ENCODE assay signal across 8 cellular contexts in genomic region chr17:44217738-44218343, GRCh38. TPM values are rescaled to one million over a fixed set of nuclear protein-coding genes. Genes with fewer than 3 reads are reported as not detected.
A peak's percentile ranks its signal among the peaks of the same experiment; 100 is the strongest.
DNase-seq lines count a peak whose midpoint lies in the region; ATAC-seq, FAIRE-seq and TF ChIP-seq lines count a peak whose summit lies in the region.

No MANE protein-coding gene starts in this region.

- TF ChIP-seq CTCF in right lobe of liver (IDR thresholded peaks at IDR 0.05) = no peak
- TF ChIP-seq CTCF in upper lobe of left lung (IDR thresholded peaks at IDR 0.05) = no peak

- H3K27me3 Mint-ChIP-seq in activated T-cell treated with anti-CD3 and anti-CD28 coated beads, Interleukin-2, amount 50 U/mL, for 72 hours (ENCODE audit: low read depth) = no peaks in the 10 kb centered on the region

- peaks cover 62% of the 10 kb centered on the region for H3K4me1 Mint-ChIP-seq in activated T-cell treated with anti-CD3 and anti-CD28 coated beads, Interleukin-2, amount 50 U/mL, for 72 hours (ENCODE audit: low read depth)

- peak overlapping the region; percentile 87 to 96 for H3K4me3 Mint-ChIP-seq in activated T-cell treated with anti-CD3 and anti-CD28 coated beads, Interleukin-2, amount 50 U/mL, for 72 hours

- TF ChIP-seq POLR2A in right lobe of liver (IDR thresholded peaks at IDR 0.05) (no peak), upper lobe of left lung (IDR thresholded peaks at IDR 0.05) (no peak)

- no peaks in the 10 kb centered on the region for H3K27me3 ChIP-seq in adipocyte (replicated peaks; ENCODE audit: control insufficient read depth, insufficient read depth, low read length)
- no peaks in the 10 kb centered on the region for H3K27me3 ChIP-seq in right lobe of liver
- H3K27me3 ChIP-seq in upper lobe of left lung = no peaks in the 10 kb centered on the region

- no peak for FAIRE-seq in urothelium cell line (lab: Jason Lieb, UNC)

- peak overlapping the region; percentile 60 for H3K27ac Mint-ChIP-seq in activated T-cell treated with anti-CD3 and anti-CD28 coated beads, Interleukin-2, amount 50 U/mL, for 72 hours

- WGBS in right lobe of liver (ENCODE audit: insufficient coverage, low coverage, low lambda C conversion rate, missing lambda C conversion rate) = 0% methylated on average over 4 of the region's 10 CpGs
- 0 to 6% methylated on average over 4 to 10 of the region's 10 CpGs for WGBS in upper lobe of left lung, 2 donors

- ATAC-seq in activated T-cell treated with anti-CD3 and anti-CD28 coated beads, Interleukin-2, amount 50 U/mL, for 72 hours (replicated peaks in 1 of 2) = no peak
- ATAC-seq in right lobe of liver = no peak
- ATAC-seq in upper lobe of left lung (ENCODE audit: low FRiP score in 2 of 2) = no peak
- ATAC-seq in GM21619 (IDR thresholded peaks at IDR 0.05; ENCODE audit: unreplicated experiment) = no peak

- H3K9me3 Mint-ChIP-seq in activated T-cell treated with anti-CD3 and anti-CD28 coated beads, Interleukin-2, amount 50 U/mL, for 72 hours = no peaks in the 10 kb centered on the region

- no peaks in the 10 kb centered on the region for H3K9me3 ChIP-seq in adipocyte (ENCODE audit: control insufficient read depth, low read length)
- H3K9me3 ChIP-seq in right lobe of liver = no peaks in the 10 kb centered on the region
- H3K9me3 ChIP-seq in upper lobe of left lung = no peaks in the 10 kb centered on the region

- DNase-seq in activated T-cell treated with anti-CD3 and anti-CD28 coated beads, Interleukin-2, amount 50 U/mL, for 72 hours = peak in 1 of 2 donors; percentile 35
- DNase-seq in activated T-cell treated with anti-CD3 and anti-CD28 coated beads for 4 hours (no peak), adipocyte (ENCODE audit: low read depth) (peak; percentile 21), right lobe of liver (peak in 2 of 3 donors; percentile 52 to 58), upper lobe of left lung (no peak), urothelium cell line (ENCODE audit: low spot score) (no peak), hepatic stellate cell (ENCODE audit: low spot score) (no peak)

- H3K4me1 ChIP-seq in adipocyte (ENCODE audit: control insufficient read depth, insufficient read depth, low read length) = peaks cover 34% of the 10 kb centered on the region
- peaks cover 0 to 19% (median 8%) of the 10 kb centered on the region in 4 donors for H3K4me1 ChIP-seq in right lobe of liver
- peaks cover 18 to 34% (median 26%) of the 10 kb centered on the region in 4 donors for H3K4me1 ChIP-seq in upper lobe of left lung

- H3K9ac ChIP-seq in adipocyte (ENCODE audit: low read length) = peak overlapping the region; percentile 87

- TF ChIP-seq EP300 in upper lobe of left lung (IDR thresholded peaks at IDR 0.05) = no peak

- H3K36me3 Mint-ChIP-seq in activated T-cell treated with anti-CD3 and anti-CD28 coated beads, Interleukin-2, amount 50 U/mL, for 72 hours (ENCODE audit: insufficient read depth in 2 of 2) = peaks cover 22 to 24% of the 10 kb centered on the region in 2 donors

- H3K36me3 ChIP-seq in adipocyte (ENCODE audit: control insufficient read depth, insufficient read depth, low read length, severe bottlenecking) (peaks cover 34% of the 10 kb centered on the region), right lobe of liver (peaks cover 9 to 36% (median 19%) of the 10 kb centered on the region in 4 donors), upper lobe of left lung (peaks cover 21 to 43% (median 35%) of the 10 kb centered on the region in 4 donors)

- intact Hi-C loops in right lobe of liver (cut with DNase I) = loop anchor here in 1 of 2 donors (10.0 kb wide), 1 partner anchor 137 kb away; no protein-coding TSS in a partner anchor

- H3K4me3 ChIP-seq in adipocyte (ENCODE audit: low read length) (peak overlapping the region; percentile 83), right lobe of liver (peak overlapping the region; percentile 82 to 97 (median 93)), upper lobe of left lung (peak overlapping the region; percentile 50 to 96 (median 85))

- H3K27ac ChIP-seq in right lobe of liver (peak overlapping the region in 2 of 3 donors; percentile 16 to 21), upper lobe of left lung (peak overlapping the region; percentile 94 to 99 (median 98))

RNA-seq across cellular contexts. Expression of gene UBTF, which starts 1.6 kb away (rescaled TPM):
- 100 to 1,000 TPM; 105 to 125 TPM for total RNA-seq in activated T-cell treated with anti-CD3 and anti-CD28 coated beads, Interleukin-2, amount 50 U/mL, for 72 hours
- total RNA-seq in right lobe of liver (10 to 100 TPM; 22.3 to 35.9 (median 32.0) TPM), upper lobe of left lung (10 to 100 TPM; 41.2 to 94.3 (median 67.6) TPM)

RNA-seq across cellular contexts. Expression of gene ATXN7L3, which starts 18.2 kb away (rescaled TPM):
- total RNA-seq in activated T-cell treated with anti-CD3 and anti-CD28 coated beads, Interleukin-2, amount 50 U/mL, for 72 hours = 10 to 100 TPM; 96.1 to 97.6 TPM
- 10 to 100 TPM; 20.3 to 26.8 (median 22.1) TPM for total RNA-seq in right lobe of liver
- total RNA-seq in upper lobe of left lung = 10 to 100 TPM; 41.4 to 79.0 (median 46.9) TPM

RNA-seq across cellular contexts. Expression of gene TMUB2, which starts 31.1 kb away (rescaled TPM):
- 10 to 100 TPM; 40.8 to 46.2 TPM for total RNA-seq in activated T-cell treated with anti-CD3 and anti-CD28 coated beads, Interleukin-2, amount 50 U/mL, for 72 hours
- 10 to 100 TPM; 13.8 to 18.0 (median 15.7) TPM for total RNA-seq in right lobe of liver
- total RNA-seq in upper lobe of left lung = 10 to 100 TPM; 28.5 to 46.1 (median 34.9) TPM

RNA-seq across cellular contexts. Expression of gene ASB16, which starts 47.3 kb away (rescaled TPM):
- under 1 TPM; 0.34 to 0.44 TPM for total RNA-seq in activated T-cell treated with anti-CD3 and anti-CD28 coated beads, Interleukin-2, amount 50 U/mL, for 72 hours
- total RNA-seq in right lobe of liver = 1 to 10 TPM in 1 of 6 experiments, not detected in 5; 1.5 TPM
- under 1 TPM in 1 of 6 donors, not detected in 5; 0.11 TPM for total RNA-seq in upper lobe of left lung

RNA-seq across cellular contexts. Expression of gene SLC4A1, which starts 50.1 kb away (rescaled TPM):
- total RNA-seq in activated T-cell treated with anti-CD3 and anti-CD28 coated beads, Interleukin-2, amount 50 U/mL, for 72 hours = not detected
- total RNA-seq in right lobe of liver (10 to 100 TPM in 1 of 6 experiments, 1 to 10 TPM in 2, under 1 TPM in 3; 0.06 to 31.8 (median 1.2) TPM), upper lobe of left lung (1 to 10 TPM in 3 of 6 donors, under 1 TPM in 2, not detected in 1; 0.46 to 6.3 (median 1.0) TPM)

Comparison
In these comparisons a context has a peak if more than half of its experiments do, and no peak if none do; other contexts are left out.
1. DNase-seq: peak in adipocyte (single experiment) and right lobe of liver (2 of 3); none in activated T-cell treated with anti-CD3 and anti-CD28 coated beads for 4 hours (single experiment), upper lobe of left lung (0 of 2), urothelium cell line (single experiment) and hepatic stellate cell (single experiment).
2. Peak in every context shown above with its lines, with median percentiles within 50 percentile points of each other: H3K4me3 ChIP-seq.